ENCODE assay signal across 17 cellular contexts in genomic region chr14:100203962-100204834, GRCh38. TPM values are rescaled to one million over a fixed set of nuclear protein-coding genes. Genes with fewer than 3 reads are reported as not detected.
DNase-seq lines count a peak whose midpoint lies in the region; ATAC-seq and TF ChIP-seq lines count a peak whose summit lies in the region.
"Had no signal": no experiment of that assay in that cellular context is flagged by ENCODE, and none has a peak within 500 bp of the region (broad histone marks: within the 10 kb centered on the region; RNA-seq: fewer than 3 reads in every experiment).

No MANE protein-coding gene starts in this region.

- H3K9ac ChIP-seq in trophoblast cell (ENCODE audit: low read length) = no peak overlapping the region

- H2BK5ac ChIP-seq in trophoblast cell (ENCODE audit: low read depth, low read length, poor library complexity) = no peak overlapping the region

- H3K79me2 ChIP-seq in hepatocyte = no peaks in the 10 kb centered on the region
- no peaks in the 10 kb centered on the region for H3K79me2 ChIP-seq in trophoblast cell (ENCODE audit: control insufficient read depth, insufficient read depth, low read length, poor library complexity)

- H3K27ac ChIP-seq in hepatocyte (peak overlapping the region; percentile 84), trophoblast cell (ENCODE audit: low read depth, low read length) (no peak overlapping the region)
- H3K27ac ChIP-seq: coronary artery, suprapubic skin had no signal

- TF ChIP-seq CTCF in hepatocyte (IDR thresholded peaks at IDR 0.05; ENCODE audit: poor library complexity) = no peak

- DNase-seq in HuH-7 (ENCODE audit: low spot score) (peak; percentile 58), amniotic epithelial cell (ENCODE audit: low read depth) (peak; percentile 84), hepatocyte (ENCODE audit: low spot score) (peak; percentile 66), trophoblast cell (peak; percentile 85), NCI-H1694 treated with DMSO at 0.1 percent for 48 hours (lab: John Stamatoyannopoulos, UW) (no peak), hypothalamus (lab: John Stamatoyannopoulos, UW) (no peak)
- DNase-seq: activated CD8-positive, alpha-beta T cell treated with anti-CD3 and anti-CD28 coated beads for 36 hours; DND-41; erythroblast; NCI-H146; NCI-H510A; retina had no signal

- no peak overlapping the region for H3K18ac ChIP-seq in trophoblast cell (ENCODE audit: low read length)

- H4K12ac ChIP-seq in trophoblast cell (ENCODE audit: low read depth, low read length) = no peak overlapping the region

- no peak overlapping the region for H3K4ac ChIP-seq in trophoblast cell (ENCODE audit: low read depth, low read length)

- no peak overlapping the region for H3K14ac ChIP-seq in trophoblast cell (ENCODE audit: low read length)

- H3K36me3 ChIP-seq in hepatocyte (replicated peaks; ENCODE audit: insufficient read depth, low read depth) = no peaks in the 10 kb centered on the region
- no peaks in the 10 kb centered on the region for H3K36me3 ChIP-seq in trophoblast cell (ENCODE audit: control insufficient read depth in 1 of 2, insufficient read depth in 2 of 2, low read length in 2 of 2)
- H3K36me3 ChIP-seq: suprapubic skin had no signal

- H3K4me2 ChIP-seq in hepatocyte (peak overlapping the region; percentile 39), trophoblast cell (ENCODE audit: low read length) (no peak overlapping the region)

- no peak overlapping the region for H4K8ac ChIP-seq in trophoblast cell (ENCODE audit: low read depth, low read length)

- H3K9me3 ChIP-seq in hepatocyte (ENCODE audit: low read depth) = no peaks in the 10 kb centered on the region
- H3K9me3 ChIP-seq in trophoblast cell (ENCODE audit: insufficient read depth, low read depth, low read length) = peaks cover 2% of the 10 kb centered on the region
- H3K9me3 ChIP-seq: suprapubic skin had no signal

- H2AK5ac ChIP-seq in trophoblast cell (ENCODE audit: low read length) = no peak overlapping the region

- no peaks in the 10 kb centered on the region for H3K79me1 ChIP-seq in trophoblast cell (ENCODE audit: low read length)

- H3K4me3 ChIP-seq in hepatocyte (no peak overlapping the region), trophoblast cell (ENCODE audit: low read depth, low read length) (no peak overlapping the region)
- H3K4me3 ChIP-seq: coronary artery, suprapubic skin had no signal

- H3K23ac ChIP-seq in trophoblast cell (ENCODE audit: low read length) = no peak overlapping the region

- WGBS in hepatocyte (ENCODE audit: low lambda C conversion rate, missing lambda C conversion rate) = 62% methylated on average over 4 of the region's 4 CpGs
- no CpG with 5 or more reads among the region's 4 CpGs for WGBS in trophoblast cell (ENCODE audit: extremely low coverage, insufficient coverage, insufficient read length)

- H3K9me2 ChIP-seq in hepatocyte (replicated peaks; ENCODE audit: insufficient read depth) = no peaks in the 10 kb centered on the region

- no peak overlapping the region for H2BK12ac ChIP-seq in trophoblast cell (ENCODE audit: low read length)

- H4K91ac ChIP-seq in trophoblast cell (ENCODE audit: low read depth, low read length) = no peak overlapping the region

- H2AFZ ChIP-seq in hepatocyte (no peak overlapping the region), trophoblast cell (ENCODE audit: insufficient read depth, low read length, poor library complexity) (no peak overlapping the region)

- no peak for ATAC-seq in HG02852 (IDR thresholded peaks at IDR 0.05; ENCODE audit: unreplicated experiment)
- ATAC-seq in activated CD4-positive, CD25-positive, alpha-beta regulatory T cell treated with anti-CD3 and anti-CD28 coated beads, Interleukin-2, amount 50 U/mL, for 24 hours = no peak
- ATAC-seq: activated CD8-positive, alpha-beta T cell treated with anti-CD3 and anti-CD28 coated beads for 36 hours had no signal

- H4K20me1 ChIP-seq in hepatocyte (ENCODE audit: insufficient read depth, poor library complexity, severe bottlenecking) = no peaks in the 10 kb centered on the region

- H3K4me1 ChIP-seq in hepatocyte (ENCODE audit: insufficient read depth) = peaks cover 4% of the 10 kb centered on the region
- H3K4me1 ChIP-seq in trophoblast cell (ENCODE audit: control insufficient read depth in 1 of 2, insufficient read depth in 2 of 2, low read length in 2 of 2) = peaks cover 0 to 7% of the 10 kb centered on the region in 2 experiments

- H3K27me3 ChIP-seq in hepatocyte (no peaks in the 10 kb centered on the region), trophoblast cell (ENCODE audit: insufficient read depth, low read length) (no peaks in the 10 kb centered on the region)
- H3K27me3 ChIP-seq: suprapubic skin had no signal

- no peak overlapping the region for H2BK120ac ChIP-seq in trophoblast cell (ENCODE audit: insufficient read depth, low read length, poor library complexity)

RNA-seq across cellular contexts. Expression of gene YY1, which starts 34.7 kb away (rescaled TPM):
- 52.6 and 58.5 TPM in 2 replicates for total RNA-seq in hepatocyte
- 27.3 and 32.6 TPM in 2 replicates for polyA plus RNA-seq in hepatocyte
- polyA plus RNA-seq in trophoblast cell (2013) = 88.5 and 92.7 TPM in 2 replicates

RNA-seq across cellular contexts. Expression of gene DEGS2, which starts 44.8 kb away (rescaled TPM):
- total RNA-seq in hepatocyte = 1.8 and 5.3 TPM in 2 replicates
- 7.7 and 11.8 TPM in 2 replicates for polyA plus RNA-seq in hepatocyte
- 4.2 and 4.6 TPM in 2 replicates for polyA plus RNA-seq in trophoblast cell (2013)
- total RNA-seq: neural crest cell had no signal

Comparison
In these comparisons a context has a peak if more than half of its experiments do, and no peak if none do; other contexts are left out.
1. DNase-seq: peak in HuH-7 (single experiment), amniotic epithelial cell (single experiment), hepatocyte (single experiment) and trophoblast cell (2 of 2); none in NCI-H1694 treated with DMSO at 0.1 percent for 48 hours (single experiment) and hypothalamus (0 of 51).